ENCODE assay signal across 11 cellular contexts in genomic region chr1:59691261-59691660, GRCh38.
DNase-seq lines count a peak whose midpoint lies in the region; ATAC-seq and TF ChIP-seq lines count a peak whose summit lies in the region.
"Had no signal": no experiment of that assay in that cellular context is flagged by ENCODE, and none has a peak within 500 bp of the region (broad histone marks: within the 10 kb centered on the region; RNA-seq: fewer than 3 reads in every experiment).

No MANE protein-coding gene starts in this region.

- no peak for TF ChIP-seq POLR2A in gastroesophageal sphincter (IDR thresholded peaks at IDR 0.05)
- TF ChIP-seq POLR2A in uterus (IDR thresholded peaks at IDR 0.05), result no peak

- H3K9ac ChIP-seq in neural progenitor cell, result no peak overlapping the region

- H3K27me3 ChIP-seq in gastroesophageal sphincter (no peaks in the 10 kb centered on the region), neural progenitor cell (no peaks in the 10 kb centered on the region), uterus (no peaks in the 10 kb centered on the region)
- H3K27me3 ChIP-seq in CD4-positive, alpha-beta memory T cell (ENCODE audit: insufficient read depth, low read length), result no peaks in the 10 kb centered on the region

- H3F3A ChIP-seq in neural progenitor cell (ENCODE audit: low read depth), result no peaks in the 10 kb centered on the region

- POLR2A ChIA-PET in CD4-positive, alpha-beta memory T cell (lab: Charles Lee; ENCODE audit: partially characterized antibody), result no interaction called here

- no peak overlapping the region for H2AFZ ChIP-seq in neural progenitor cell (replicated peaks)

- H3K9me3 Mint-ChIP-seq in neural progenitor cell, result no peaks in the 10 kb centered on the region
- H3K9me3 Mint-ChIP-seq in CD4-positive, alpha-beta memory T cell, result no peaks in the 10 kb centered on the region

- ATAC-seq in gastroesophageal sphincter (peak; percentile 80), HG03097 (IDR thresholded peaks at IDR 0.05; ENCODE audit: low FRiP score, unreplicated experiment) (no peak)

- no peaks in the 10 kb centered on the region for H3K36me3 Mint-ChIP-seq in neural progenitor cell
- H3K36me3 Mint-ChIP-seq in CD4-positive, alpha-beta memory T cell, result no peaks in the 10 kb centered on the region

- intact Hi-C loops in uterus (cut with DNase I; ENCODE audit: low total_unique reads), result no loop called here
- intact Hi-C loops in CD4-positive, alpha-beta memory T cell (cut with micrococcal nuclease), result no loop called here

- no peaks in the 10 kb centered on the region for H3K36me3 ChIP-seq in gastroesophageal sphincter
- H3K36me3 ChIP-seq in neural progenitor cell, result no peaks in the 10 kb centered on the region
- H3K36me3 ChIP-seq in uterus, result no peaks in the 10 kb centered on the region
- H3K36me3 ChIP-seq in CD4-positive, alpha-beta memory T cell (ENCODE audit: insufficient read depth, low read length), result no peaks in the 10 kb centered on the region

- H3K4me1 Mint-ChIP-seq in neural progenitor cell, result peaks cover 19% of the 10 kb centered on the region
- no peaks in the 10 kb centered on the region for H3K4me1 Mint-ChIP-seq in CD4-positive, alpha-beta memory T cell

- no peaks in the 10 kb centered on the region for H3K27me3 Mint-ChIP-seq in neural progenitor cell (ENCODE audit: insufficient read depth, low read depth)
- no peaks in the 10 kb centered on the region for H3K27me3 Mint-ChIP-seq in CD4-positive, alpha-beta memory T cell

- H3K4me3 Mint-ChIP-seq in neural progenitor cell, result no peak overlapping the region
- no peak overlapping the region for H3K4me3 Mint-ChIP-seq in CD4-positive, alpha-beta memory T cell

- H3K27ac Mint-ChIP-seq in neural progenitor cell, result peak overlapping the region; percentile 28
- no peak overlapping the region for H3K27ac Mint-ChIP-seq in CD4-positive, alpha-beta memory T cell

- TF ChIP-seq CTCF in gastroesophageal sphincter (IDR thresholded peaks at IDR 0.05) (no peak), neural progenitor cell (IDR thresholded peaks at IDR 0.05) (no peak), uterus (IDR thresholded peaks at IDR 0.05) (no peak)

- H3K27ac ChIP-seq in gastroesophageal sphincter, result peak overlapping the region in 3 of 4 donors; percentile 15 to 59 (median 57)
- H3K27ac ChIP-seq in neural progenitor cell, result no peak overlapping the region
- peak overlapping the region; percentile 78 to 79 for H3K27ac ChIP-seq in uterus
- no peak overlapping the region for H3K27ac ChIP-seq in CD4-positive, alpha-beta memory T cell (ENCODE audit: low read depth, low read length)

- H3K4me3 ChIP-seq in gastroesophageal sphincter (no peak overlapping the region), neural progenitor cell (no peak overlapping the region), uterus (no peak overlapping the region)
- no peak overlapping the region for H3K4me3 ChIP-seq in CD4-positive, alpha-beta memory T cell (ENCODE audit: low read length in 2 of 2)

- H3K79me2 ChIP-seq in neural progenitor cell (ENCODE audit: low read depth), result no peaks in the 10 kb centered on the region

- no peaks in the 10 kb centered on the region for H4K20me1 ChIP-seq in neural progenitor cell (ENCODE audit: low read depth)

- peak overlapping the region; percentile 42 for H3K4me2 ChIP-seq in neural progenitor cell

- no peak for TF ChIP-seq EP300 in gastroesophageal sphincter (IDR thresholded peaks at IDR 0.05)

- H3K4me1 ChIP-seq in gastroesophageal sphincter (peaks cover 0 to 44% (median 0%) of the 10 kb centered on the region in 3 donors), neural progenitor cell (peaks cover 18% of the 10 kb centered on the region), uterus (peaks cover 0 to 13% of the 10 kb centered on the region in 2 donors)
- H3K4me1 ChIP-seq in CD4-positive, alpha-beta memory T cell (ENCODE audit: insufficient read depth, low read length), result no peaks in the 10 kb centered on the region

- CTCF ChIA-PET in CD4-positive, alpha-beta memory T cell (lab: Charles Lee; ENCODE audit: partially characterized antibody), result interaction anchor here (1.1 to 1.3 kb wide), 2 partner anchors 9 to 950 kb away, joined by 4 to 5 read pairs; no protein-coding TSS in a partner anchor

- 46 to 95% methylated on average over 4 of the region's 4 CpGs for WGBS in gastroesophageal sphincter (ENCODE audit: low coverage in 1 of 2), 2 donors

- no peaks in the 10 kb centered on the region for H3K9me3 ChIP-seq in gastroesophageal sphincter
- no peaks in the 10 kb centered on the region for H3K9me3 ChIP-seq in neural progenitor cell (ENCODE audit: low read depth)
- no peaks in the 10 kb centered on the region for H3K9me3 ChIP-seq in uterus
- H3K9me3 ChIP-seq in CD4-positive, alpha-beta memory T cell (ENCODE audit: control insufficient read depth in 1 of 2, low read length in 2 of 2), result no peaks in the 10 kb centered on the region

- DNase-seq in NCI-H510A treated with DMSO at 0.1 percent for 48 hours (lab: John Stamatoyannopoulos, UW) (peak; percentile 50), NCI-H510A (lab: John Stamatoyannopoulos, UW) (no peak), neural progenitor cell (ENCODE audit: low spot score) (peak; percentile 33), uterus (peak; percentile 68 to 73), SW 1271 (lab: John Stamatoyannopoulos, UW) (no peak)
- no peak for DNase-seq in CD4-positive, alpha-beta memory T cell
- DNase-seq: activated CD8-positive, alpha-beta memory T cell treated with anti-CD3 and anti-CD28 coated beads, Interleukin-2, amount 50 U/mL, for 4 hours; dermis blood vessel endothelial cell; NCI-H345 had no signal

Comparison
In these comparisons a context has a peak if more than half of its experiments do, and no peak if none do; other contexts are left out.
1. DNase-seq: peak in NCI-H510A treated with DMSO at 0.1 percent for 48 hours (single experiment), neural progenitor cell (single experiment) and uterus (2 of 2); none in NCI-H510A (single experiment), SW 1271 (0 of 2) and CD4-positive, alpha-beta memory T cell (0 of 5).
2. H3K27ac ChIP-seq: peak in gastroesophageal sphincter (3 of 4) and uterus (2 of 2); none in neural progenitor cell (single experiment) and CD4-positive, alpha-beta memory T cell (single experiment).